ENCODE assay signal across 1 cellular context in the genomic region with DNA sequence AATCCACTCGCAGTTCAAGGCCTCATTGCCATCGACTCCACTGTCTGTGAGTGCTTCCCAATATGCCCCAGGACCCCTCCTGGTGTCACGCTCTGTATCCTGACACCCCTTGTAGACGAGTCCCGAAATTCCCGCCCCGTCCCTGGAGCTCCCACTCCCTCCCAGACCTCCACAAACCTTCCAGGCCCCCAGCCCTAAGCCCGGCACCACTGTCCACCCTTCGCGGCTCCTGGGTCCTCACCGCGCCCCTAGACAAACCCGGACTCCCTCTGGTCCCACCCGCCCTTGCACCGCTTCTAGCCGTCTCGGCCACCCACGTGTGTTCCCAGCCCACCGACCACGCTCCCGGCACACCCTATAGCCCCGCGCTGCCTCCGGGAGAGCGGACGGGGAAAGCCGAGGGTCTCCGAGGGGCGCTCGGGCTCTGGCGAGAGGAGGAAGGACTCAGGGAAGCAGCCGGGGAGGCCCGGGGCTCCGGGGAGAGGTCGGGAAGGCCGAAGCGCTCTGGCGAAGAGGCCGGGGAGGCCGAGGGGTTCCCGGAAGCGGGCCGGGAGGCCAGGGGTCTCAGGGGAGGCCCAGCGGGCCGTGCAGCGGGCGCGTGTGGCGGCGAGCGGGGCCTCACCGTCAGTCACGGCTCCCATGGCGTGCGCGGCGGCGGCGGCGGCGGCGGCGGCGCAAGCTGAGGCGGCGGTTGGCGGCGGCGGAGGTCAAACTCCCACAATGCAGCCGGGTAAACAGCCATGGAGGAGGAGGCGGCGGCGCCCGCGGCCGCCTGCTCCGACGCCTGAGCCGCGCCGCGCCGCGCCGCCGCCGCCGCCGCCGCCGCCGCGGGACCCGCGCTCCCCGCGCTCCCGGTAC.
TF ChIP-seq lines count a peak whose summit lies in the region.

A gene with protein sequence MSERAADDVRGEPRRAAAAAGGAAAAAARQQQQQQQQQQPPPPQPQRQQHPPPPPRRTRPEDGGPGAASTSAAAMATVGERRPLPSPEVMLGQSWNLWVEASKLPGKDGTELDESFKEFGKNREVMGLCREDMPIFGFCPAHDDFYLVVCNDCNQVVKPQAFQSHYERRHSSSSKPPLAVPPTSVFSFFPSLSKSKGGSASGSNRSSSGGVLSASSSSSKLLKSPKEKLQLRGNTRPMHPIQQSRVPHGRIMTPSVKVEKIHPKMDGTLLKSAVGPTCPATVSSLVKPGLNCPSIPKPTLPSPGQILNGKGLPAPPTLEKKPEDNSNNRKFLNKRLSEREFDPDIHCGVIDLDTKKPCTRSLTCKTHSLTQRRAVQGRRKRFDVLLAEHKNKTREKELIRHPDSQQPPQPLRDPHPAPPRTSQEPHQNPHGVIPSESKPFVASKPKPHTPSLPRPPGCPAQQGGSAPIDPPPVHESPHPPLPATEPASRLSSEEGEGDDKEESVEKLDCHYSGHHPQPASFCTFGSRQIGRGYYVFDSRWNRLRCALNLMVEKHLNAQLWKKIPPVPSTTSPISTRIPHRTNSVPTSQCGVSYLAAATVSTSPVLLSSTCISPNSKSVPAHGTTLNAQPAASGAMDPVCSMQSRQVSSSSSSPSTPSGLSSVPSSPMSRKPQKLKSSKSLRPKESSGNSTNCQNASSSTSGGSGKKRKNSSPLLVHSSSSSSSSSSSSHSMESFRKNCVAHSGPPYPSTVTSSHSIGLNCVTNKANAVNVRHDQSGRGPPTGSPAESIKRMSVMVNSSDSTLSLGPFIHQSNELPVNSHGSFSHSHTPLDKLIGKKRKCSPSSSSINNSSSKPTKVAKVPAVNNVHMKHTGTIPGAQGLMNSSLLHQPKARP (plus strand): TSS at position 718 of the 858 bp plus-strand sequence. CDS start 48,732 bp downstream, outside the sequence.
Gene THOC7 (minus strand): TSS at position 656 of the 858 bp plus-strand sequence. CDS start 15 bp downstream, at position 641.

TF ChIP-seq in HEK293, 187 proteins besides CTCF, POLR2A, EP300 and RAD21 (continued from another document):
- TF ChIP-seq, protein P1, sequence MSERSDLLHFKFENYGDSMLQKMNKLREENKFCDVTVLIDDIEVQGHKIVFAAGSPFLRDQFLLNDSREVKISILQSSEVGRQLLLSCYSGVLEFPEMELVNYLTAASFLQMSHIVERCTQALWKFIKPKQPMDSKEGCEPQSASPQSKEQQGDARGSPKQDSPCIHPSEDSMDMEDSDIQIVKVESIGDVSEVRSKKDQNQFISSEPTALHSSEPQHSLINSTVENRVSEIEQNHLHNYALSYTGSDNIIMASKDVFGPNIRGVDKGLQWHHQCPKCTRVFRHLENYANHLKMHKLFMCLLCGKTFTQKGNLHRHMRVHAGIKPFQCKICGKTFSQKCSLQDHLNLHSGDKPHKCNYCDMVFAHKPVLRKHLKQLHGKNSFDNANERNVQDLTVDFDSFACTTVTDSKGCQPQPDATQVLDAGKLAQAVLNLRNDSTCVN (tag by site-specific recombination; optimal IDR thresholded peaks at IDR 0.05), result peak; percentile 35
- TF ChIP-seq ZNF629 (tag by site-specific recombination; IDR thresholded peaks at IDR 0.05), result no peak
- TF ChIP-seq KLF1 (tag by site-specific recombination; IDR thresholded peaks at IDR 0.05), result 0 out of 2 replicates have a peak, but pooled peaks have one; percentile 17
- TF ChIP-seq ZNF548 (tag by site-specific recombination; IDR thresholded peaks at IDR 0.05), result no peak
- peak; percentile 74 for TF ChIP-seq ZBTB17 (tag by site-specific recombination; IDR thresholded peaks at IDR 0.05)
- TF ChIP-seq ZNF366 (tag by site-specific recombination; conservative IDR thresholded peaks at IDR 0.05), result no peak
- no peak for TF ChIP-seq ZNF423 (tag by site-specific recombination; IDR thresholded peaks at IDR 0.05)
- TF ChIP-seq ZNF416 (tag by site-specific recombination; IDR thresholded peaks at IDR 0.05), result no peak
- no peak for TF ChIP-seq ZNF202 (tag by site-specific recombination; IDR thresholded peaks at IDR 0.05; ENCODE audit: borderline replicate concordance)
- TF ChIP-seq SCRT1 (tag by site-specific recombination; IDR thresholded peaks at IDR 0.05; ENCODE audit: borderline replicate concordance), result no peak
- TF ChIP-seq OSR2 (tag by site-specific recombination; IDR thresholded peaks at IDR 0.05), result no peak
- no peak for TF ChIP-seq PRDM4 (tag by site-specific recombination; IDR thresholded peaks at IDR 0.05)
- TF ChIP-seq PRDM1 (tag by site-specific recombination; IDR thresholded peaks at IDR 0.05), result no peak
- peak; percentile 36 for TF ChIP-seq ZFHX2 (tag by site-specific recombination; conservative IDR thresholded peaks at IDR 0.05)
- TF ChIP-seq ZXDB (tag by site-specific recombination; IDR thresholded peaks at IDR 0.05), result peak; percentile 13; the same call in 1 of the 2 replicates
- 0 out of 2 replicates have a peak, but pooled peaks have one; percentile 15 for TF ChIP-seq ZIC2 (tag by site-specific recombination; IDR thresholded peaks at IDR 0.05)
- TF ChIP-seq MYNN (tag by site-specific recombination; IDR thresholded peaks at IDR 0.05; ENCODE audit: borderline replicate concordance), result no peak
- TF ChIP-seq, protein P2, sequence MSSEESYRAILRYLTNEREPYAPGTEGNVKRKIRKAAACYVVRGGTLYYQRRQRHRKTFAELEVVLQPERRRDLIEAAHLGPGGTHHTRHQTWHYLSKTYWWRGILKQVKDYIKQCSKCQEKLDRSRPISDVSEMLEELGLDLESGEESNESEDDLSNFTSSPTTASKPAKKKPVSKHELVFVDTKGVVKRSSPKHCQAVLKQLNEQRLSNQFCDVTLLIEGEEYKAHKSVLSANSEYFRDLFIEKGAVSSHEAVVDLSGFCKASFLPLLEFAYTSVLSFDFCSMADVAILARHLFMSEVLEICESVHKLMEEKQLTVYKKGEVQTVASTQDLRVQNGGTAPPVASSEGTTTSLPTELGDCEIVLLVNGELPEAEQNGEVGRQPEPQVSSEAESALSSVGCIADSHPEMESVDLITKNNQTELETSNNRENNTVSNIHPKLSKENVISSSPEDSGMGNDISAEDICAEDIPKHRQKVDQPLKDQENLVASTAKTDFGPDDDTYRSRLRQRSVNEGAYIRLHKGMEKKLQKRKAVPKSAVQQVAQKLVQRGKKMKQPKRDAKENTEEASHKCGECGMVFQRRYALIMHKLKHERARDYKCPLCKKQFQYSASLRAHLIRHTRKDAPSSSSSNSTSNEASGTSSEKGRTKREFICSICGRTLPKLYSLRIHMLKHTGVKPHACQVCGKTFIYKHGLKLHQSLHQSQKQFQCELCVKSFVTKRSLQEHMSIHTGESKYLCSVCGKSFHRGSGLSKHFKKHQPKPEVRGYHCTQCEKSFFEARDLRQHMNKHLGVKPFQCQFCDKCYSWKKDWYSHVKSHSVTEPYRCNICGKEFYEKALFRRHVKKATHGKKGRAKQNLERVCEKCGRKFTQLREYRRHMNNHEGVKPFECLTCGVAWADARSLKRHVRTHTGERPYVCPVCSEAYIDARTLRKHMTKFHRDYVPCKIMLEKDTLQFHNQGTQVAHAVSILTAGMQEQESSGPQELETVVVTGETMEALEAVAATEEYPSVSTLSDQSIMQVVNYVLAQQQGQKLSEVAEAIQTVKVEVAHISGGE (tag by site-specific recombination; conservative IDR thresholded peaks at IDR 0.05; ENCODE audit: low read depth), result 0 out of 2 replicates have a peak, but pooled peaks have one; percentile 10
- TF ChIP-seq ZNF2 (tag by site-specific recombination; IDR thresholded peaks at IDR 0.05), result 0 out of 2 replicates have a peak, but pooled peaks have one; percentile 34
- TF ChIP-seq ATF2 (tag by site-specific recombination; IDR thresholded peaks at IDR 0.05; ENCODE audit: low read depth), result no peak
- TF ChIP-seq ZNF529 (tag by site-specific recombination; IDR thresholded peaks at IDR 0.05; ENCODE audit: insufficient replicate concordance), result no peak
- no peak for TF ChIP-seq ZNF311 (tag by site-specific recombination; IDR thresholded peaks at IDR 0.05; ENCODE audit: borderline replicate concordance)
- TF ChIP-seq, protein P3, sequence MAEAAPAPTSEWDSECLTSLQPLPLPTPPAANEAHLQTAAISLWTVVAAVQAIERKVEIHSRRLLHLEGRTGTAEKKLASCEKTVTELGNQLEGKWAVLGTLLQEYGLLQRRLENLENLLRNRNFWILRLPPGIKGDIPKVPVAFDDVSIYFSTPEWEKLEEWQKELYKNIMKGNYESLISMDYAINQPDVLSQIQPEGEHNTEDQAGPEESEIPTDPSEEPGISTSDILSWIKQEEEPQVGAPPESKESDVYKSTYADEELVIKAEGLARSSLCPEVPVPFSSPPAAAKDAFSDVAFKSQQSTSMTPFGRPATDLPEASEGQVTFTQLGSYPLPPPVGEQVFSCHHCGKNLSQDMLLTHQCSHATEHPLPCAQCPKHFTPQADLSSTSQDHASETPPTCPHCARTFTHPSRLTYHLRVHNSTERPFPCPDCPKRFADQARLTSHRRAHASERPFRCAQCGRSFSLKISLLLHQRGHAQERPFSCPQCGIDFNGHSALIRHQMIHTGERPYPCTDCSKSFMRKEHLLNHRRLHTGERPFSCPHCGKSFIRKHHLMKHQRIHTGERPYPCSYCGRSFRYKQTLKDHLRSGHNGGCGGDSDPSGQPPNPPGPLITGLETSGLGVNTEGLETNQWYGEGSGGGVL (tag by site-specific recombination; IDR thresholded peaks at IDR 0.05), result 0 out of 2 replicates have a peak, but pooled peaks have one; percentile 4
- no peak for TF ChIP-seq ZNF48 (tag by site-specific recombination; IDR thresholded peaks at IDR 0.05)
- 0 out of 2 replicates have a peak, but pooled peaks have one; percentile 26 for TF ChIP-seq ZEB2 (tag by site-specific recombination; IDR thresholded peaks at IDR 0.05)
- no peak for TF ChIP-seq TRIM28 (IDR thresholded peaks at IDR 0.05; ENCODE audit: borderline replicate concordance, low read length)
- no peak for TF ChIP-seq ZNF223 (tag by site-specific recombination; IDR thresholded peaks at IDR 0.05)
- no peak for TF ChIP-seq OVOL3 (tag by site-specific recombination; IDR thresholded peaks at IDR 0.05)
- peak; percentile 39; the same call in 1 of the 2 replicates for TF ChIP-seq ZNF600 (tag by site-specific recombination; IDR thresholded peaks at IDR 0.05)
- TF ChIP-seq ZNF660 (tag by site-specific recombination; IDR thresholded peaks at IDR 0.05), result 0 out of 2 replicates have a peak, but pooled peaks have one; percentile 17
- peak; percentile 85 for TF ChIP-seq ZBTB20 (tag by site-specific recombination; IDR thresholded peaks at IDR 0.05)
- TF ChIP-seq ZNF501 (tag by site-specific recombination; IDR thresholded peaks at IDR 0.05), result no peak
- TF ChIP-seq ZNF335 (tag by site-specific recombination; conservative IDR thresholded peaks at IDR 0.05), result peak; percentile 80
